Comparison of ENCODE assay signal across 1 cellular context in genomic region chr3:170703121-170703588, GRCh38.
TF ChIP-seq lines count a peak whose summit lies in the region.

No MANE protein-coding gene starts in this region.

TF ChIP-seq in K562, 482 proteins besides CTCF, POLR2A, EP300 and RAD21 (continued from another document and continues in another):
- TF ChIP-seq ZNF140 (CRISPR knock-in tag; IDR thresholded peaks at IDR 0.05) (no peak), ZNF583 (CRISPR knock-in tag; IDR thresholded peaks at IDR 0.05) (0 out of 2 replicates have a peak, but pooled peaks have one; percentile 64), CREB5 (CRISPR knock-in tag; IDR thresholded peaks at IDR 0.05) (no peak), ZSCAN32 (CRISPR knock-in tag; IDR thresholded peaks at IDR 0.05) (peak; percentile 32; the same call in 1 of the 2 replicates), ZNF644 (tag; IDR thresholded peaks at IDR 0.05; ENCODE audit: low read depth) (0 out of 2 replicates have a peak, but pooled peaks have one; percentile 44), ASH1L (IDR thresholded peaks at IDR 0.05; ENCODE audit: borderline replicate concordance, low read depth, partially characterized antibody) (no peak), ZKSCAN3 (CRISPR knock-in tag; IDR thresholded peaks at IDR 0.05) (no peak), CTBP1 (IDR thresholded peaks at IDR 0.05; ENCODE audit: borderline replicate concordance) (no peak; the same call in 1 of the 2 replicates), HMG20A (CRISPR knock-in tag; conservative IDR thresholded peaks at IDR 0.05) (no peak), SRSF7 (optimal IDR thresholded peaks at IDR 0.05; ENCODE audit: low read depth, low read length) (no peak), MED1 (CRISPR knock-in tag; IDR thresholded peaks at IDR 0.05; ENCODE audit: borderline replicate concordance) (no peak), TOE1 (IDR thresholded peaks at IDR 0.05; ENCODE audit: borderline replicate concordance) (no peak), TOE1 (CRISPR knock-in tag; IDR thresholded peaks at IDR 0.05; ENCODE audit: borderline replicate concordance, low read depth) (no peak), CCAR2 (IDR thresholded peaks at IDR 0.05; ENCODE audit: low read depth, low read length) (no peak), ZNF592 (IDR thresholded peaks at IDR 0.05) (peak; percentile 94), NR2F6 (CRISPR knock-in tag; IDR thresholded peaks at IDR 0.05) (no peak), MNT (conservative IDR thresholded peaks at IDR 0.05) (peak; percentile 40 to 63; a peak in 3 of 4 replicates), ZNF41 (CRISPR knock-in tag; conservative IDR thresholded peaks at IDR 0.05) (0 out of 2 replicates have a peak, but pooled peaks have one; percentile 32), ZNF699 (CRISPR knock-in tag; IDR thresholded peaks at IDR 0.05; ENCODE audit: insufficient replicate concordance) (no peak), ZBTB34 (CRISPR knock-in tag; IDR thresholded peaks at IDR 0.05) (no peak), POLR2H (tag; IDR thresholded peaks at IDR 0.05; ENCODE audit: low read depth) (no peak), SREBF1 (IDR thresholded peaks at IDR 0.05; ENCODE audit: borderline replicate concordance, low read depth, low read length) (no peak), TAL1 (IDR thresholded peaks at IDR 0.05) (peak; percentile 75; the same call in 1 of the 2 replicates), CREB3 (tag; conservative IDR thresholded peaks at IDR 0.05; ENCODE audit: low read depth) (no peak), SNRNP70 (optimal IDR thresholded peaks at IDR 0.05; ENCODE audit: low read depth, low read length) (no peak), CHCHD3 (CRISPR knock-in tag; IDR thresholded peaks at IDR 0.05) (no peak), NFRKB (IDR thresholded peaks at IDR 0.05; ENCODE audit: low read depth) (no peak), ZNF766 (CRISPR knock-in tag; conservative IDR thresholded peaks at IDR 0.05) (peak; percentile 93), CBX8 (IDR thresholded peaks at IDR 0.05; ENCODE audit: borderline replicate concordance, extremely low read depth, low read depth, low read length, poor library complexity, severe bottlenecking) (no peak), RFX1 (IDR thresholded peaks at IDR 0.05) (no peak), SUPT5H (IDR thresholded peaks at IDR 0.05) (no peak), ZFPM2 (CRISPR knock-in tag; IDR thresholded peaks at IDR 0.05) (no peak), CBX1 (IDR thresholded peaks at IDR 0.05; ENCODE audit: low read depth) (no peak), THAP7 (CRISPR knock-in tag; IDR thresholded peaks at IDR 0.05) (no peak)
- TF ChIP-seq, protein P1, sequence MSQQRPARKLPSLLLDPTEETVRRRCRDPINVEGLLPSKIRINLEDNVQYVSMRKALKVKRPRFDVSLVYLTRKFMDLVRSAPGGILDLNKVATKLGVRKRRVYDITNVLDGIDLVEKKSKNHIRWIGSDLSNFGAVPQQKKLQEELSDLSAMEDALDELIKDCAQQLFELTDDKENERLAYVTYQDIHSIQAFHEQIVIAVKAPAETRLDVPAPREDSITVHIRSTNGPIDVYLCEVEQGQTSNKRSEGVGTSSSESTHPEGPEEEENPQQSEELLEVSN (IDR thresholded peaks at IDR 0.05; ENCODE audit: borderline replicate concordance in 1 of 2, extremely low read depth in 1 of 2, insufficient read depth in 1 of 2, insufficient read length in 1 of 2, low read depth in 1 of 2, low read length in 1 of 2, poor library complexity in 1 of 2, severe bottlenecking in 1 of 2), result no peak
- TF ChIP-seq, protein P2, sequence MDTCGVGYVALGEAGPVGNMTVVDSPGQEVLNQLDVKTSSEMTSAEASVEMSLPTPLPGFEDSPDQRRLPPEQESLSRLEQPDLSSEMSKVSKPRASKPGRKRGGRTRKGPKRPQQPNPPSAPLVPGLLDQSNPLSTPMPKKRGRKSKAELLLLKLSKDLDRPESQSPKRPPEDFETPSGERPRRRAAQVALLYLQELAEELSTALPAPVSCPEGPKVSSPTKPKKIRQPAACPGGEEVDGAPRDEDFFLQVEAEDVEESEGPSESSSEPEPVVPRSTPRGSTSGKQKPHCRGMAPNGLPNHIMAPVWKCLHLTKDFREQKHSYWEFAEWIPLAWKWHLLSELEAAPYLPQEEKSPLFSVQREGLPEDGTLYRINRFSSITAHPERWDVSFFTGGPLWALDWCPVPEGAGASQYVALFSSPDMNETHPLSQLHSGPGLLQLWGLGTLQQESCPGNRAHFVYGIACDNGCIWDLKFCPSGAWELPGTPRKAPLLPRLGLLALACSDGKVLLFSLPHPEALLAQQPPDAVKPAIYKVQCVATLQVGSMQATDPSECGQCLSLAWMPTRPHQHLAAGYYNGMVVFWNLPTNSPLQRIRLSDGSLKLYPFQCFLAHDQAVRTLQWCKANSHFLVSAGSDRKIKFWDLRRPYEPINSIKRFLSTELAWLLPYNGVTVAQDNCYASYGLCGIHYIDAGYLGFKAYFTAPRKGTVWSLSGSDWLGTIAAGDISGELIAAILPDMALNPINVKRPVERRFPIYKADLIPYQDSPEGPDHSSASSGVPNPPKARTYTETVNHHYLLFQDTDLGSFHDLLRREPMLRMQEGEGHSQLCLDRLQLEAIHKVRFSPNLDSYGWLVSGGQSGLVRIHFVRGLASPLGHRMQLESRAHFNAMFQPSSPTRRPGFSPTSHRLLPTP (IDR thresholded peaks at IDR 0.05; ENCODE audit: borderline replicate concordance, extremely low read depth, insufficient read length), result no peak
- TF ChIP-seq, protein P3, sequence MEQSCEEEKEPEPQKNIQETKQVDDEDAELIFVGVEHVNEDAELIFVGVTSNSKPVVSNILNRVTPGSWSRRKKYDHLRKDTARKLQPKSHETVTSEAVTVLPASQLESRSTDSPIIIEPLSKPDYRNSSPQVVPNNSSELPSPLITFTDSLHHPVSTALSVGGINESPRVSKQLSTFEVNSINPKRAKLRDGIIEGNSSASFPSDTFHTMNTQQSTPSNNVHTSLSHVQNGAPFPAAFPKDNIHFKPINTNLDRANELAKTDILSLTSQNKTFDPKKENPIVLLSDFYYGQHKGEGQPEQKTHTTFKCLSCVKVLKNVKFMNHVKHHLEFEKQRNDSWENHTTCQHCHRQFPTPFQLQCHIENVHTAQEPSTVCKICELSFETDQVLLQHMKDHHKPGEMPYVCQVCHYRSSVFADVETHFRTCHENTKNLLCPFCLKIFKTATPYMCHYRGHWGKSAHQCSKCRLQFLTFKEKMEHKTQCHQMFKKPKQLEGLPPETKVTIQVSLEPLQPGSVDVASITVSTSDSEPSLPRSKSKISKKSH (CRISPR knock-in tag; IDR thresholded peaks at IDR 0.05), result no peak
- TF ChIP-seq, protein P4, sequence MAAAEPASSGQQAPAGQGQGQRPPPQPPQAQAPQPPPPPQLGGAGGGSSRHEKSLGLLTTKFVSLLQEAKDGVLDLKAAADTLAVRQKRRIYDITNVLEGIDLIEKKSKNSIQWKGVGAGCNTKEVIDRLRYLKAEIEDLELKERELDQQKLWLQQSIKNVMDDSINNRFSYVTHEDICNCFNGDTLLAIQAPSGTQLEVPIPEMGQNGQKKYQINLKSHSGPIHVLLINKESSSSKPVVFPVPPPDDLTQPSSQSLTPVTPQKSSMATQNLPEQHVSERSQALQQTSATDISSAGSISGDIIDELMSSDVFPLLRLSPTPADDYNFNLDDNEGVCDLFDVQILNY (CRISPR knock-in tag; IDR thresholded peaks at IDR 0.05), result no peak
- TF ChIP-seq, protein P5, sequence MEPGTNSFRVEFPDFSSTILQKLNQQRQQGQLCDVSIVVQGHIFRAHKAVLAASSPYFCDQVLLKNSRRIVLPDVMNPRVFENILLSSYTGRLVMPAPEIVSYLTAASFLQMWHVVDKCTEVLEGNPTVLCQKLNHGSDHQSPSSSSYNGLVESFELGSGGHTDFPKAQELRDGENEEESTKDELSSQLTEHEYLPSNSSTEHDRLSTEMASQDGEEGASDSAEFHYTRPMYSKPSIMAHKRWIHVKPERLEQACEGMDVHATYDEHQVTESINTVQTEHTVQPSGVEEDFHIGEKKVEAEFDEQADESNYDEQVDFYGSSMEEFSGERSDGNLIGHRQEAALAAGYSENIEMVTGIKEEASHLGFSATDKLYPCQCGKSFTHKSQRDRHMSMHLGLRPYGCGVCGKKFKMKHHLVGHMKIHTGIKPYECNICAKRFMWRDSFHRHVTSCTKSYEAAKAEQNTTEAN (CRISPR knock-in tag; IDR thresholded peaks at IDR 0.05), result no peak
- TF ChIP-seq, protein P6, sequence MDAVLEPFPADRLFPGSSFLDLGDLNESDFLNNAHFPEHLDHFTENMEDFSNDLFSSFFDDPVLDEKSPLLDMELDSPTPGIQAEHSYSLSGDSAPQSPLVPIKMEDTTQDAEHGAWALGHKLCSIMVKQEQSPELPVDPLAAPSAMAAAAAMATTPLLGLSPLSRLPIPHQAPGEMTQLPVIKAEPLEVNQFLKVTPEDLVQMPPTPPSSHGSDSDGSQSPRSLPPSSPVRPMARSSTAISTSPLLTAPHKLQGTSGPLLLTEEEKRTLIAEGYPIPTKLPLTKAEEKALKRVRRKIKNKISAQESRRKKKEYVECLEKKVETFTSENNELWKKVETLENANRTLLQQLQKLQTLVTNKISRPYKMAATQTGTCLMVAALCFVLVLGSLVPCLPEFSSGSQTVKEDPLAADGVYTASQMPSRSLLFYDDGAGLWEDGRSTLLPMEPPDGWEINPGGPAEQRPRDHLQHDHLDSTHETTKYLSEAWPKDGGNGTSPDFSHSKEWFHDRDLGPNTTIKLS (IDR thresholded peaks at IDR 0.05; ENCODE audit: borderline replicate concordance, low read depth), result no peak
- TF ChIP-seq, protein P7, sequence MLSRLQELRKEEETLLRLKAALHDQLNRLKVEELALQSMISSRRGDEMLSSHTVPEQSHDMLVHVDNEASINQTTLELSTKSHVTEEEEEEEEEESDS (CRISPR knock-in tag; IDR thresholded peaks at IDR 0.05), result no peak
